Comparison of ENCODE assay signal across 29 cellular contexts in genomic region chr1:99069146-99069545, GRCh38.
"Had no signal": no experiment of that assay in that cellular context is flagged by ENCODE, and none has a peak within 500 bp of the region (broad histone marks: within the 10 kb centered on the region; RNA-seq: fewer than 3 reads in every experiment).

No MANE protein-coding gene starts in this region.

- DNase-seq: activated CD4-positive, alpha-beta T cell treated with anti-CD3 and anti-CD28 coated beads for 48 hours; activated CD4-positive, alpha-beta T cell treated with anti-CD3 and anti-CD28 coated beads, Interleukin-2, amount 50 U/mL, for 4 hours; activated CD4-positive, CD25-positive, alpha-beta regulatory T cell treated with anti-CD3 and anti-CD28 coated beads, Interleukin-2, amount 50 U/mL, for 72 hours; activated CD8-positive, alpha-beta memory T cell treated with anti-CD3 and anti-CD28 coated beads, Interleukin-2, amount 50 U/mL, for 48 hours; activated CD8-positive, alpha-beta T cell treated with anti-CD3 and anti-CD28 coated beads, Interleukin-2, amount 10 ng/mL, durations not matched to agents 7 days and 5 days; activated naive CD8-positive, alpha-beta T cell treated with anti-CD3 and anti-CD28 coated beads, Interleukin-2, amount 50 U/mL, for 24 hours; activated T-cell treated with anti-CD3 and anti-CD28 coated beads, Interleukin-2, amount 50 U/mL, for 1 hour; amniotic stem cell; body of pancreas; central memory CD4-positive, alpha-beta T cell; MG63; NCI-H1105; NCI-H1436; NCI-H1694 treated with DMSO at 0.1 percent for 48 hours; NCI-H2029 treated with DMSO at 0.1 percent for 48 hours; NCI-H345; NCI-H510A; NCI-H526 treated with DMSO at 0.1 percent for 48 hours; NCI-H82; OCI-M1; Peyer's patch; SHP77; SW 1271 had no signal

- H3K9me3 Mint-ChIP-seq: activated naive CD4-positive, alpha-beta T cell treated with anti-CD3 and anti-CD28 coated beads, Interleukin-2, amount 50 U/mL, for 72 hours; activated naive CD8-positive, alpha-beta T cell treated with anti-CD3 and anti-CD28 coated beads, Interleukin-2, amount 50 U/mL, for 24 hours; T-helper 1 cell treated with Interleukin-12 subunit alpha and Interleukin-12 subunit beta and Interleukin-4 antibody, amounts not matched to agents 30 μg/mL and 1 μg/mL, for 36 hours had no signal

- H3K36me3 ChIP-seq: ascending aorta, MG63, Peyer's patch, SJSA1 had no signal

- H3K36me3 Mint-ChIP-seq: activated naive CD4-positive, alpha-beta T cell treated with anti-CD3 and anti-CD28 coated beads, Interleukin-2, amount 50 U/mL, for 72 hours had no signal

- H3K4me1 ChIP-seq: ascending aorta, body of pancreas, Peyer's patch, SJSA1 had no signal

- H3K9me3 ChIP-seq: ascending aorta, body of pancreas, MG63, Peyer's patch, SJSA1 had no signal

- H3K4me3 ChIP-seq: ascending aorta, body of pancreas, MG63, Peyer's patch, SJSA1 had no signal

- H3K4me1 Mint-ChIP-seq: activated naive CD8-positive, alpha-beta T cell treated with anti-CD3 and anti-CD28 coated beads, Interleukin-2, amount 50 U/mL, for 24 hours had no signal

- H3K27me3 ChIP-seq: ascending aorta, body of pancreas, MG63, Peyer's patch, SJSA1 had no signal

- H3K27ac Mint-ChIP-seq: activated CD8-positive, alpha-beta T cell treated with anti-CD3 and anti-CD28 coated beads, Interleukin-2, amount 10 ng/mL, durations not matched to agents 7 days and 5 days; activated naive CD4-positive, alpha-beta T cell treated with anti-CD3 and anti-CD28 coated beads, Interleukin-2, amount 50 U/mL, for 72 hours; activated naive CD8-positive, alpha-beta T cell treated with anti-CD3 and anti-CD28 coated beads, Interleukin-2, amount 50 U/mL, for 24 hours; T-helper 1 cell treated with Interleukin-12 subunit alpha and Interleukin-12 subunit beta and Interleukin-4 antibody, amounts not matched to agents 30 μg/mL and 1 μg/mL, for 36 hours had no signal

- H3K27me3 Mint-ChIP-seq: activated naive CD8-positive, alpha-beta T cell treated with anti-CD3 and anti-CD28 coated beads, Interleukin-2, amount 50 U/mL, for 24 hours had no signal

- H3K27ac ChIP-seq: ascending aorta, body of pancreas, Peyer's patch, RWPE1, SJSA1 had no signal

- H3K4me3 Mint-ChIP-seq: activated CD8-positive, alpha-beta T cell treated with anti-CD3 and anti-CD28 coated beads, Interleukin-2, amount 10 ng/mL, durations not matched to agents 7 days and 5 days; activated naive CD8-positive, alpha-beta T cell treated with anti-CD3 and anti-CD28 coated beads, Interleukin-2, amount 50 U/mL, for 24 hours; T-helper 1 cell treated with Interleukin-12 subunit alpha and Interleukin-12 subunit beta and Interleukin-4 antibody, amounts not matched to agents 30 μg/mL and 1 μg/mL, for 36 hours had no signal

- ATAC-seq: activated CD8-positive, alpha-beta T cell treated with anti-CD3 and anti-CD28 coated beads, Interleukin-2, amount 10 ng/mL, durations not matched to agents 7 days and 5 days; activated naive CD4-positive, alpha-beta T cell treated with anti-CD3 and anti-CD28 coated beads, Interleukin-2, amount 50 U/mL, for 72 hours; activated naive CD8-positive, alpha-beta T cell treated with anti-CD3 and anti-CD28 coated beads, Interleukin-2, amount 50 U/mL, for 24 hours; body of pancreas; SK-N-SH treated with all-trans-retinoic acid at 6 μM for 48 hours had no signal
